Comparison of ENCODE assay signal across 8 cellular contexts in the genomic region with DNA sequence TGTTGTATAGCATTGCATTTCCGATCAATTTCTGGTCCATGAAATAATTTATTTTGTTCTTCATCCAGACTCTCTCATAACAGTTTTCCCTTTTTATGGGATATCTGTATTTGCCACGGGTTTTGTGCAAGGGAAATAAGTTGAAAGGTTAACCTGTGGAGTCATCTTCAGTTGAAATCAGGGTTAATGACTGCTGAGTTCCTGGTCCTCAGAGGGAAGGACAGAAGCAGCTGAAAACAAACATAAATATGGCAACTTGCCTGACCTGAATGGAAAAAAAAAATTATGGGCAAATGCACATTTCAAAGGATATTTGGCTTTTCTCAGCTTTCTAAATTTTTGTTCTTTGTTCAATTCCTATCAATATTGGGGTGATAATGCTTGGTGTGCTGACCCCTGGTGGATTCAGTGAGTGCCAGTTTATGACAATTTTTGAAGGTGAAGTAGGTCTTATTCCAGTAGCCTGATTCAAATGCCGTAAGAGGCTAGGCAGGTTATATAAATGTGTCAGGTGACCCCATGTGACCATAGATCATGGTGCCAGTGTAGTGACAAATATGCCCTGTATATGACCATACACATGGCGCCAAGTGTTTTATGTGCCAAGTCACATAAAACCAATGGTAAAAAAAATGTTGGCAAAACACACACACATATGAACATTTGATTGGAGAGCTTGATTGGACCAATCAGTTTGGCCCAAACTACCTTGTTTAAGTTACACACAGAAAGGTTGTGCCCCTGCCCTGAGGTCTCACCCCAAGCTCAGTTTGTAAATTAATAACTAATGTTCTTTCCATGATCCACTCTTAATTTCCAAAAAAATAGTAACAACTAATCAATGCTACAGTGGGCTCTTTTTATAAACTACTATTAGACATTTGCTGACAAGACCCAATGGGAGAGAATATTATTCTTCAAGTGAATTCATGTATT. TPM values are rescaled to one million over a fixed set of nuclear protein-coding genes. Genes with fewer than 3 reads are reported as not detected.
A peak's percentile ranks its signal among the peaks of the same experiment; 100 is the strongest.
DNase-seq lines count a peak whose midpoint lies in the region; ATAC-seq, FAIRE-seq and TF ChIP-seq lines count a peak whose summit lies in the region.

No MANE protein-coding gene starts in this region.

- H3K9me2 ChIP-seq in DOHH2 (replicated peaks; ENCODE audit: control insufficient read depth, low read length), result no peaks in the 10 kb centered on the region
- no peaks in the 10 kb centered on the region for H3K9me2 ChIP-seq in HCT116 (ENCODE audit: insufficient read depth)

- H3K4me2 ChIP-seq in DOHH2 (ENCODE audit: low read length) (no peak overlapping the region), HCT116 (ENCODE audit: low read length) (no peak overlapping the region)

- H3K9me3 ChIP-seq in DOHH2 (ENCODE audit: control insufficient read depth, insufficient read depth, low read length), result no peaks in the 10 kb centered on the region
- no peaks in the 10 kb centered on the region for H3K9me3 ChIP-seq in HCT116 (ENCODE audit: control insufficient read depth in 1 of 2, insufficient read depth in 1 of 2, low read depth in 1 of 2, low read length in 2 of 2)
- no peaks in the 10 kb centered on the region for H3K9me3 ChIP-seq in WERI-Rb-1 (ENCODE audit: severe bottlenecking)
- H3K9me3 ChIP-seq in kidney (ENCODE audit: control insufficient read depth in 1 of 2, low read length in 2 of 2), result no peaks in the 10 kb centered on the region

- intact Hi-C loops in HCT116 (cut with micrococcal nuclease), result no loop called here
- intact Hi-C loops in kidney (cut with DNase I), result no loop called here

- H3K79me2 ChIP-seq in DOHH2 (ENCODE audit: control insufficient read depth, low read length) (no peaks in the 10 kb centered on the region), HCT116 (ENCODE audit: insufficient read depth, low read length) (no peaks in the 10 kb centered on the region)

- no TSS peak for BruUV-seq in HCT116 (replicated peaks; lab: Mats Ljungman, UMichigan)

- peak; percentile 70 for TF ChIP-seq CTCF in DOHH2 (IDR thresholded peaks at IDR 0.05; ENCODE audit: low read depth, low read length, poor library complexity, severe bottlenecking)
- peak; percentile 36 to 76 (median 70); a peak in 5 of 6 replicates for TF ChIP-seq CTCF in HCT116 (IDR thresholded peaks at IDR 0.05 in 2 of 3, conservative IDR thresholded peaks at IDR 0.05 in 1 of 3; ENCODE audit: borderline replicate concordance in 1 of 3, insufficient read depth in 1 of 3, low read depth in 2 of 3, low read length in 2 of 3)
- TF ChIP-seq CTCF in WERI-Rb-1 (IDR thresholded peaks at IDR 0.05; ENCODE audit: low read depth, low read length), result 0 out of 2 replicates have a peak, but pooled peaks have one; percentile 39
- peak; percentile 53 for TF ChIP-seq CTCF in kidney (IDR thresholded peaks at IDR 0.05; ENCODE audit: borderline replicate concordance, extremely low read depth, insufficient read depth)

- no peaks in the 10 kb centered on the region for H3K36me3 ChIP-seq in DOHH2 (ENCODE audit: control insufficient read depth, low read length)
- H3K36me3 ChIP-seq in HCT116 (ENCODE audit: control insufficient read depth in 1 of 2, insufficient read depth in 2 of 2, low read length in 2 of 2), result no peaks in the 10 kb centered on the region
- H3K36me3 ChIP-seq in WERI-Rb-1, result no peaks in the 10 kb centered on the region
- H3K36me3 ChIP-seq in kidney (ENCODE audit: control insufficient read depth in 1 of 2, insufficient read depth in 2 of 2, low read length in 2 of 2), result no peaks in the 10 kb centered on the region

- H3K4me1 ChIP-seq in DOHH2 (ENCODE audit: control insufficient read depth, low read length) (no peaks in the 10 kb centered on the region), HCT116 (ENCODE audit: control insufficient read depth in 1 of 2, insufficient read depth in 2 of 2, low read length in 2 of 2) (0 out of 4 replicates have a peak, but pooled peaks cover 0 to 3% of the 10 kb centered on the region in 2 experiments), kidney (ENCODE audit: control insufficient read depth in 1 of 2, insufficient read depth in 1 of 2, low read depth in 1 of 2, low read length in 2 of 2) (no peaks in the 10 kb centered on the region)

- H4K20me1 ChIP-seq in DOHH2 (ENCODE audit: control insufficient read depth, insufficient read depth, low read depth, low read length), result no peaks in the 10 kb centered on the region
- H4K20me1 ChIP-seq in HCT116 (ENCODE audit: insufficient read depth), result no peaks in the 10 kb centered on the region

- H3F3A ChIP-seq in DOHH2 (ENCODE audit: control insufficient read depth, insufficient read depth), result no peaks in the 10 kb centered on the region

- peak overlapping the region; percentile 68 for H2AFZ ChIP-seq in HCT116 (ENCODE audit: low read depth, low read length, poor library complexity, severe bottlenecking)

- POLR2A ChIA-PET in HCT116 (lab: Charles Lee), result no interaction called here

- H3K27ac ChIP-seq in DOHH2 (ENCODE audit: low read depth, low read length) (no peak overlapping the region), HCT116 (ENCODE audit: low read depth, low read length) (no peak overlapping the region), WERI-Rb-1 (no peak overlapping the region), kidney (ENCODE audit: low read depth in 2 of 2, low read length in 2 of 2) (no peak overlapping the region), substantia nigra (ENCODE audit: low read depth, low read length, poor library complexity, severe bottlenecking) (no peak overlapping the region)

- no peak overlapping the region for H3K4me3 ChIP-seq in DOHH2 (ENCODE audit: low read length)
- H3K4me3 ChIP-seq in HCT116 (replicated peaks in 1 of 2; ENCODE audit: low read depth in 1 of 2, low read length in 2 of 2), result no peak overlapping the region
- no peak overlapping the region for H3K4me3 ChIP-seq in WERI-Rb-1 (ENCODE audit: low read depth, low read length)
- H3K4me3 ChIP-seq in kidney (ENCODE audit: low read length in 2 of 2), result no peak overlapping the region

- ATAC-seq in HCT116 (peak; percentile 91), GM21367 (IDR thresholded peaks at IDR 0.05; ENCODE audit: unreplicated experiment) (no peak)

- H3K27me3 ChIP-seq in DOHH2 (ENCODE audit: control insufficient read depth, low read length) (0 out of 2 replicates have a peak, but pooled peaks cover 1% of the 10 kb centered on the region), HCT116 (ENCODE audit: insufficient read depth, low read length) (no peaks in the 10 kb centered on the region), WERI-Rb-1 (ENCODE audit: insufficient read depth, low read depth, severe bottlenecking) (no peaks in the 10 kb centered on the region)

- peak; percentile 47 for DNase-seq in HCT116 (ENCODE audit: low read depth, low spot score)
- no peak for DNase-seq in WERI-Rb-1
- DNase-seq in kidney, result no peak
- DNase-seq in substantia nigra (lab: John Stamatoyannopoulos, UW), result no peak
- DNase-seq in stimulated activated naive CD4-positive, alpha-beta T cell treated with Interleukin-2 at 50 U/mL for 16 hours (lab: John Stamatoyannopoulos, UW), result no peak
- no peak for DNase-seq in globus pallidus (ENCODE audit: low spot score)

- no peak for TF ChIP-seq POLR2A in HCT116 (IDR thresholded peaks at IDR 0.05; ENCODE audit: borderline replicate concordance, extremely low read depth, insufficient read depth, insufficient read length)

- FAIRE-seq in kidney (lab: Jason Lieb, UNC), result no peak

- peak; percentile 58 for TF ChIP-seq RAD21 in HCT116 (IDR thresholded peaks at IDR 0.05; ENCODE audit: low read depth)

- no peak overlapping the region for H3K9ac ChIP-seq in HCT116 (ENCODE audit: low read length)
- no peak overlapping the region for H3K9ac ChIP-seq in kidney (ENCODE audit: low read length in 2 of 2)

- RAD21 ChIA-PET in HCT116 (lab: Charles Lee; ENCODE audit: low non-redundant PET in 1 of 2, low total read pairs in 2 of 2, uncharacterized antibody in 2 of 2, unreplicated experiment in 2 of 2), result interaction anchor here in 1 of 2 experiments (1.1 kb wide), 1 partner anchor 476 kb away, joined by 3 read pairs; no protein-coding TSS in a partner anchor

- CTCF ChIA-PET in HCT116 (lab: Charles Lee), result interaction anchor here (0.6 to 1.7 kb wide), 5 partner anchors 8 to 479 kb away, joined by 3 to 4 read pairs (median 3); no protein-coding TSS in a partner anchor

TF ChIP-seq in HCT116, 20 proteins besides CTCF, POLR2A, EP300 and RAD21 (continues in another document):
- TF ChIP-seq ZFX (IDR thresholded peaks at IDR 0.05) (no peak), POLR2AphosphoS5 (IDR thresholded peaks at IDR 0.05; ENCODE audit: low read depth, low read length) (no peak), FOSL1 (IDR thresholded peaks at IDR 0.05; ENCODE audit: low read depth) (no peak), YY1 (IDR thresholded peaks at IDR 0.05; ENCODE audit: extremely low read depth, insufficient replicate concordance, low read depth, low read length) (no peak), CEBPB (IDR thresholded peaks at IDR 0.05; ENCODE audit: low read depth) (no peak), JUND (IDR thresholded peaks at IDR 0.05) (no peak), SP1 (IDR thresholded peaks at IDR 0.05; ENCODE audit: low read depth) (no peak), TCF7L2 (IDR thresholded peaks at IDR 0.05; ENCODE audit: borderline replicate concordance, extremely low read depth, insufficient read depth, insufficient read length) (no peak), SIN3A (IDR thresholded peaks at IDR 0.05; ENCODE audit: low read depth) (no peak)
- TF ChIP-seq, protein P1, sequence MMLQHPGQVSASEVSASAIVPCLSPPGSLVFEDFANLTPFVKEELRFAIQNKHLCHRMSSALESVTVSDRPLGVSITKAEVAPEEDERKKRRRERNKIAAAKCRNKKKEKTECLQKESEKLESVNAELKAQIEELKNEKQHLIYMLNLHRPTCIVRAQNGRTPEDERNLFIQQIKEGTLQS (IDR thresholded peaks at IDR 0.05), result no peak
- TF ChIP-seq, protein P2, sequence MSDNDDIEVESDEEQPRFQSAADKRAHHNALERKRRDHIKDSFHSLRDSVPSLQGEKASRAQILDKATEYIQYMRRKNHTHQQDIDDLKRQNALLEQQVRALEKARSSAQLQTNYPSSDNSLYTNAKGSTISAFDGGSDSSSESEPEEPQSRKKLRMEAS (IDR thresholded peaks at IDR 0.05), result no peak; the same call in 1 of the 2 replicates

RNA-seq across cellular contexts. Expression of a gene that starts 47.6 kb away (rescaled TPM):
- total RNA-seq in HCT116 (2021; ENCODE audit: unreplicated experiment), result not detected
- not detected in 2 replicates for polyA plus RNA-seq in HCT116 (2012)
- 2.0 TPM for total RNA-seq in kidney
- 0.90 TPM for polyA plus RNA-seq in kidney (ENCODE audit: insufficient read depth, low read depth, low replicate concordance)
